8 cellular contexts compared by ENCODE assay signal in the genomic region with DNA sequence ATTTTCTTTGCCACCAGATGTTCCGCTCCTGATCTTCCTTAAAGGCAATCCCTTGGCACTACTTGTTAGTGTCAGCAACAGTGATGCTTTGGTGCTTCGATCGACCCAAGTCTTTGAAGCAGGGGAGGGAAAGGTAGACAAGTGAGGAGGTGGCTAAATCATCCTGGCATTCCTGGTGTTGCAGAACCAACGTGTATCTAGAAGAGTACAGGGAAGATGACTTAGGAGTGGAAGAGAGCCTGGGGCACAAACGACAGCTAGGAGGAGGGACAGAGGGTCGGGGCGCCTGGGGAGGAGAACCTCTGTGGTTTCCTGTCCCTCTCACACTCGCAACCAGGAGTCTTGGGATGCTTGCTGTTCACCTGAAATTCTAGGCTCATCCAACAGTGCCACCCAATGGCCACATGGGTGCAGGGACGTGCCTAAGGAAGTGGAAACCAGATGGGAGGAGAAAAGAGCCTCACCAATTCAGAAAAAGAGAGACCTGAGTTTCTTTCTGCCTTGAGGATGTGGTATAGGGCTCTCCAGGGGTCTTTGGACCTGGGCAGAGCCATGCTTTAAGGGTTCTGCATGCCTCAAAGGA. TPM values are rescaled to one million over a fixed set of nuclear protein-coding genes. Genes with fewer than 3 reads are reported as not detected.
DNase-seq lines count a peak whose midpoint lies in the region; ATAC-seq and TF ChIP-seq lines count a peak whose summit lies in the region.

No MANE protein-coding gene starts in this region.

- H3K4me3 Mint-ChIP-seq in activated naive CD8-positive, alpha-beta T cell treated with anti-CD3 and anti-CD28 coated beads for 36 hours, result no peak overlapping the region

- peaks cover 25% of the 10 kb centered on the region for H3K4me1 Mint-ChIP-seq in activated naive CD8-positive, alpha-beta T cell treated with anti-CD3 and anti-CD28 coated beads for 36 hours

- H3K27me3 ChIP-seq in heart left ventricle, result peaks cover 0 to 72% (median 21%) of the 10 kb centered on the region in 9 donors
- H3K27me3 ChIP-seq in psoas muscle (ENCODE audit: insufficient read depth in 3 of 3, low read length in 2 of 3), result peaks cover 0 to 40% (median 4%) of the 10 kb centered on the region in 3 donors

- H3K9me3 Mint-ChIP-seq in activated naive CD8-positive, alpha-beta T cell treated with anti-CD3 and anti-CD28 coated beads for 36 hours, result no peaks in the 10 kb centered on the region

- peaks cover 29% of the 10 kb centered on the region for H3K4me1 ChIP-seq in OCI-LY7 (ENCODE audit: insufficient read depth, low read length, poor library complexity, severe bottlenecking)
- peaks cover 0 to 17% (median 7%) of the 10 kb centered on the region in 12 donors for H3K4me1 ChIP-seq in heart left ventricle
- H3K4me1 ChIP-seq in psoas muscle, result no peaks in the 10 kb centered on the region

- H3K36me3 ChIP-seq in OCI-LY7 (ENCODE audit: insufficient read depth, low read length) (no peaks in the 10 kb centered on the region), heart left ventricle (no peaks in the 10 kb centered on the region), psoas muscle (ENCODE audit: insufficient read depth in 1 of 2, low read depth in 1 of 2) (no peaks in the 10 kb centered on the region)

- no peaks in the 10 kb centered on the region for H3K79me2 ChIP-seq in OCI-LY7 (ENCODE audit: insufficient read depth, low read depth, low read length)

- BruUV-seq in OCI-LY7 (replicated peaks; lab: Mats Ljungman, UMichigan), result no TSS peak

- no peaks in the 10 kb centered on the region for H3K27me3 Mint-ChIP-seq in activated naive CD8-positive, alpha-beta T cell treated with anti-CD3 and anti-CD28 coated beads for 36 hours

- no peaks in the 10 kb centered on the region for H4K20me1 ChIP-seq in OCI-LY7 (ENCODE audit: insufficient read depth, low read length)

- H3K27ac ChIP-seq in OCI-LY7 (ENCODE audit: low read depth, low read length, poor library complexity, severe bottlenecking) (no peak overlapping the region), heart left ventricle (no peak overlapping the region), psoas muscle (no peak overlapping the region)

- peak; percentile 56 to 73 (median 66) for ATAC-seq in heart left ventricle
- peak; percentile 59 to 82 (median 74) for ATAC-seq in psoas muscle
- ATAC-seq in HG02678 (IDR thresholded peaks at IDR 0.05; ENCODE audit: unreplicated experiment), result no peak
- no peak for ATAC-seq in HG03139 (IDR thresholded peaks at IDR 0.05; ENCODE audit: unreplicated experiment)

- H2AFZ ChIP-seq in OCI-LY7 (ENCODE audit: low read length), result no peak overlapping the region

- no peaks in the 10 kb centered on the region for H3K9me2 ChIP-seq in OCI-LY7 (ENCODE audit: insufficient read depth, low read length)

- POLR2A ChIA-PET in OCI-LY7 (lab: Charles Lee), result no interaction called here

- H3K36me3 Mint-ChIP-seq in activated naive CD8-positive, alpha-beta T cell treated with anti-CD3 and anti-CD28 coated beads for 36 hours, result no peaks in the 10 kb centered on the region

- TF ChIP-seq CTCF in OCI-LY7 (conservative IDR thresholded peaks at IDR 0.05; ENCODE audit: low read length) (peak; percentile 88), heart left ventricle (IDR thresholded peaks at IDR 0.05) (peak; percentile 62 to 80 (median 73)), psoas muscle (IDR thresholded peaks at IDR 0.05) (peak; percentile 77)

- DNase-seq in DMS79 (lab: John Stamatoyannopoulos, UW) (peak; percentile 19), Kasumi-1 (lab: John Stamatoyannopoulos, UW) (peak; percentile 44 to 60), OCI-LY7 (ENCODE audit: low spot score) (peak; percentile 74), heart left ventricle (peak; percentile 50 to 72 (median 66)), psoas muscle (peak; percentile 38 to 69)
- peak; percentile 63 for DNase-seq in activated naive CD8-positive, alpha-beta T cell treated with anti-CD3 and anti-CD28 coated beads for 36 hours

- CTCF ChIA-PET in OCI-LY7 (lab: Charles Lee; ENCODE audit: unreplicated experiment), result no interaction called here

- no peak for TF ChIP-seq POLR2A in heart left ventricle (IDR thresholded peaks at IDR 0.05)

- no peak overlapping the region for H3K4me2 ChIP-seq in OCI-LY7 (ENCODE audit: low read length)

- 22 to 27% (median 25%) methylated on average over 9 of the region's 9 CpGs for WGBS in heart left ventricle, 4 donors
- 20 to 26% (median 24%) methylated on average over 9 of the region's 9 CpGs for whole genome bisulfite sequencing in psoas muscle, 3 donors

- intact Hi-C loops in OCI-LY7 (cut with micrococcal nuclease; ENCODE audit: unreplicated experiment) (loop anchor here (1.0 to 10.0 kb wide), 2 partner anchors 91 to 379 kb away; no protein-coding TSS in a partner anchor), heart left ventricle (cut with DNase I) (loop anchor here (1.0 to 10.0 kb wide), 11 partner anchors 58 to 411 kb away; no protein-coding TSS in a partner anchor), psoas muscle (cut with DNase I) (loop anchor here (1.0 to 2.0 kb wide), 3 partner anchors 59 to 91 kb away; no protein-coding TSS in a partner anchor)

- H3K27ac Mint-ChIP-seq in activated naive CD8-positive, alpha-beta T cell treated with anti-CD3 and anti-CD28 coated beads for 36 hours, result no peak overlapping the region

- H3K9me3 ChIP-seq in OCI-LY7 (ENCODE audit: low read length) (no peaks in the 10 kb centered on the region), heart left ventricle (no peaks in the 10 kb centered on the region), psoas muscle (no peaks in the 10 kb centered on the region)

- H3K4me3 ChIP-seq in OCI-LY7 (ENCODE audit: low read depth, low read length, poor library complexity, severe bottlenecking), result no peak overlapping the region
- no peak overlapping the region for H3K4me3 ChIP-seq in heart left ventricle
- H3K4me3 ChIP-seq in psoas muscle, result no peak overlapping the region

RNA-seq across cellular contexts. Expression of a gene that starts 9.5 kb away (rescaled TPM):
- 0.13 and 0.22 TPM in 2 replicates for total RNA-seq in OCI-LY7 (2014; rRNA removed; shearing (Covaris generic))
- 1.5 and 2.3 TPM in 2 replicates for total RNA-seq in OCI-LY7 (2022)
- under 1 TPM; 0.04 to 0.08 TPM for total RNA-seq in activated naive CD8-positive, alpha-beta T cell treated with anti-CD3 and anti-CD28 coated beads for 36 hours
- total RNA-seq in heart left ventricle, result 1 to 10 TPM in 4 of 9 donors, under 1 TPM in 5; 0.23 to 1.6 (median 0.82) TPM
- polyA plus RNA-seq in heart left ventricle, result under 1 TPM; 0.08 to 0.19 TPM
- 1 to 10 TPM in 1 of 4 donors, under 1 TPM in 3; 0.05 to 1.1 (median 0.64) TPM for total RNA-seq in psoas muscle
- polyA plus RNA-seq in psoas muscle, result under 1 TPM; 0.06 to 0.43 (median 0.14) TPM

RNA-seq across cellular contexts. Expression of a gene that starts 59.1 kb away (rescaled TPM):
- total RNA-seq in OCI-LY7 (2014; rRNA removed; shearing (Covaris generic)), result 46.2 and 58.0 TPM in 2 replicates
- 43.6 and 54.5 TPM in 2 replicates for total RNA-seq in OCI-LY7 (2022)
- total RNA-seq in activated naive CD8-positive, alpha-beta T cell treated with anti-CD3 and anti-CD28 coated beads for 36 hours, result 10 to 100 TPM; 16.6 to 17.5 TPM
- total RNA-seq in heart left ventricle, result 1 to 10 TPM in 2 of 9 donors, under 1 TPM in 7; 0.14 to 2.3 (median 0.54) TPM
- polyA plus RNA-seq in heart left ventricle, result under 1 TPM in 1 of 2 donors, not detected in 1; 0.06 TPM
- under 1 TPM in 3 of 4 donors, not detected in 1; 0.08 to 0.56 (median 0.16) TPM for total RNA-seq in psoas muscle
- not detected for polyA plus RNA-seq in psoas muscle

Comparison
In these comparisons a context has a peak if more than half of its experiments do, and no peak if none do; other contexts are left out.
1. DNase-seq: peak in every context shown above with its lines; median percentile 74 in OCI-LY7; 66 in heart left ventricle; 63 in activated naive CD8-positive, alpha-beta T cell treated with anti-CD3 and anti-CD28 coated beads for 36 hours; 54 in psoas muscle; 52 in Kasumi-1; 19 in DMS79.
2. ATAC-seq: peak in heart left ventricle (4 of 4) and psoas muscle (4 of 4); none in HG02678 (single experiment) and HG03139 (single experiment).
3. RNA of a gene that starts 59.1 kb away (total RNA-seq): 43.6 to 58.0 TPM in OCI-LY7 and 16.6 to 17.5 TPM in activated naive CD8-positive, alpha-beta T cell treated with anti-CD3 and anti-CD28 coated beads for 36 hours; 0.14 to 2.3 TPM in heart left ventricle and 0.08 to 0.56 TPM in psoas muscle; every median in the first group is over 4 times any median in the second.
4. Peak in every context shown above with its lines, with median percentiles within 50 percentile points of each other: CTCF ChIP-seq.